In the genomic region with DNA sequence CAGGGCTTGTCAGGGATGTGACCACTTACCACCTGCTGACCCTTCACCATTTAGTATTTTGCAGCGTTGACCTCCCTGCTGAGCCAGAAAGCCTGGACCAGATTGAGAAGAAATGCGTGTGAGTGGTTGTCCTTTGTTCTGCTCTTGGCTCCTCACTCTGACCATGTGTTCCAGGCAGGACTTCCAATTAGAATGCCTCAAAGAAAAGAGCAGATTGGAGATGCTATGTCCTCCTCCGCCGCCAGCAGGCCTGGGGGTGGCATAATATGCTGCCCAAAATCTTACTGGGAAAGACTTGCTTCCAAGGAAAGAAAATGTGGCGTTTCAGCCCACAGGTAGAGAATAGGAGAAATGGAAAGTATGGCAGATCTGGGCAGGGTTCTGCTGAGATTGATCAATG, we compare ENCODE assay signal across 2 cellular contexts.
TF ChIP-seq lines count a peak whose summit lies in the region.

No MANE protein-coding gene starts in this region.

TF ChIP-seq in GM23338, 12 proteins besides CTCF, POLR2A, EP300 and RAD21 (continued from another document):
- TF ChIP-seq POLR2AphosphoS5 (IDR thresholded peaks at IDR 0.05; ENCODE audit: low read depth): no peak
- no peak for TF ChIP-seq ZNF462 (CRISPR knock-in tag; IDR thresholded peaks at IDR 0.05)
- no peak for TF ChIP-seq EZH2 (IDR thresholded peaks at IDR 0.05; ENCODE audit: low read depth, unreplicated experiment)
- no peak for TF ChIP-seq ZNF114 (CRISPR knock-in tag; IDR thresholded peaks at IDR 0.05)
- TF ChIP-seq EZH2phosphoT487 (IDR thresholded peaks at IDR 0.05; ENCODE audit: unreplicated experiment): no peak
- no peak for TF ChIP-seq ZNF331 (CRISPR knock-in tag; IDR thresholded peaks at IDR 0.05; ENCODE audit: low read depth)
- no peak for TF ChIP-seq ETS1 (IDR thresholded peaks at IDR 0.05)
- no peak for TF ChIP-seq NANOG (IDR thresholded peaks at IDR 0.05; ENCODE audit: borderline replicate concordance)
- no peak for TF ChIP-seq CREB1 (CRISPR knock-in tag; IDR thresholded peaks at IDR 0.05; ENCODE audit: low read depth)
- no peak for TF ChIP-seq STAT1 (IDR thresholded peaks at IDR 0.05; ENCODE audit: unreplicated experiment)
- no peak for TF ChIP-seq JUNB (IDR thresholded peaks at IDR 0.05; ENCODE audit: unreplicated experiment)

TF ChIP-seq in WTC11, 78 proteins besides CTCF, POLR2A, EP300 and RAD21 (continued from another document):
- TF ChIP-seq ZNF532 (CRISPR knock-in tag; IDR thresholded peaks at IDR 0.05; ENCODE audit: borderline replicate concordance) (no peak), AR (CRISPR knock-in tag; IDR thresholded peaks at IDR 0.05) (no peak), USF2 (CRISPR knock-in tag; IDR thresholded peaks at IDR 0.05) (no peak), CBFB (CRISPR knock-in tag; IDR thresholded peaks at IDR 0.05; ENCODE audit: low read depth) (no peak), TCF7 (CRISPR knock-in tag; IDR thresholded peaks at IDR 0.05; ENCODE audit: low read depth) (no peak), ATF3 (CRISPR knock-in tag; conservative IDR thresholded peaks at IDR 0.05) (no peak), HMGA2 (CRISPR knock-in tag; IDR thresholded peaks at IDR 0.05) (no peak), GABPB1 (CRISPR knock-in tag; IDR thresholded peaks at IDR 0.05) (no peak), ZNF423 (CRISPR knock-in tag; IDR thresholded peaks at IDR 0.05) (no peak), ZNF317 (CRISPR knock-in tag; IDR thresholded peaks at IDR 0.05; ENCODE audit: borderline replicate concordance, low read depth) (no peak), HMGXB4 (CRISPR knock-in tag; IDR thresholded peaks at IDR 0.05) (no peak)
- TF ChIP-seq, protein P1, sequence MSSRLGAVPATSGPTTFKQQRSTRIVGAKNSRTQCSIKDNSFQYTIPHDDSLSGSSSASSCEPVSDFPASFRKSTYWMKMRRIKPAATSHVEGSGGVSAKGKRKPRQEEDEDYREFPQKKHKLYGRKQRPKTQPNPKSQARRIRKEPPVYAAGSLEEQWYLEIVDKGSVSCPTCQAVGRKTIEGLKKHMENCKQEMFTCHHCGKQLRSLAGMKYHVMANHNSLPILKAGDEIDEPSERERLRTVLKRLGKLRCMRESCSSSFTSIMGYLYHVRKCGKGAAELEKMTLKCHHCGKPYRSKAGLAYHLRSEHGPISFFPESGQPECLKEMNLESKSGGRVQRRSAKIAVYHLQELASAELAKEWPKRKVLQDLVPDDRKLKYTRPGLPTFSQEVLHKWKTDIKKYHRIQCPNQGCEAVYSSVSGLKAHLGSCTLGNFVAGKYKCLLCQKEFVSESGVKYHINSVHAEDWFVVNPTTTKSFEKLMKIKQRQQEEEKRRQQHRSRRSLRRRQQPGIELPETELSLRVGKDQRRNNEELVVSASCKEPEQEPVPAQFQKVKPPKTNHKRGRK (CRISPR knock-in tag; IDR thresholded peaks at IDR 0.05; ENCODE audit: borderline replicate concordance): no peak
TF ChIP-seq in WTC11: peak in this region for 0.
